12 cellular contexts compared by ENCODE assay signal in the genomic region with DNA sequence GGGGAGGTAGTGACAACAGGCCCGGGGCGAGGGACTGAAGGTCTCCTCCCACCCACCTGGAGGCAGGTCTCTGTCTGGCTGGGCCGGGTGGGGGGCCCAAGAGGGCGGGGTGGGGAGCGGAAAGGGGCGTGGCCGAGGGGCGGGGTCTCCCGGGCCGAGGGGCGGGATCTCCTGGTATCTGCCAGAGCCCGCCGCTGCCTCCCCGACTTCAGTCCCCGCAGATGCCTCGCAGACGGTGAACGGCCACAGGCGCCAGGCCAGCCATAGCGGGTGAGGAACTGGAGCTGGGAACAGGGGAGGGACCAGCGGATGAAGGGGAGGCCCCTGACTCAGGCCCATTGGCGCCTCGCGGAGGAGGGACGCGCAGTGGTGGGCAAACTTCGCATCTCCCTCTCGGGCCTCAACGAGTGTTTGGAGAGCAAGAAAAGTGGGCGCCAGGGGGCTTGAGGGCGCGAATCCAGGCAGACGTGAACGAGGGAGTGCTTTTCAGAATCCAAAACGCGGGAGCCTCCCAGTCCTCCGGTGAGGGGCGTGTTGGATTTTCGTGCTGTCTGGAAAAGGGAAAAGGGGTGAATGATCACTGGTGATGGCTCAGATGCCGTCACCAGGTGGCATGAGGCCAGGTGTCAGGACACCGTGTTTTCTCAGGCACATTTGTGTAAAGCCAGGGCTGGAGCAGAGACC. TPM values are rescaled to one million over a fixed set of nuclear protein-coding genes. Genes with fewer than 3 reads are reported as not detected.
DNase-seq lines count a peak whose midpoint lies in the region; ATAC-seq and TF ChIP-seq lines count a peak whose summit lies in the region.
"Had no signal": no experiment of that assay in that cellular context is flagged by ENCODE, and none has a peak within 500 bp of the region (broad histone marks: within the 10 kb centered on the region; RNA-seq: fewer than 3 reads in every experiment).

Gene ADGRD2 (plus strand): TSS at position 211 of the 684 bp plus-strand sequence. CDS start 1,216 bp downstream, outside the sequence.

- TF ChIP-seq POLR2A in breast epithelium (IDR thresholded peaks at IDR 0.05) (no peak), suprapubic skin (IDR thresholded peaks at IDR 0.05) (no peak)

- no peaks in the 10 kb centered on the region for H3K36me3 Mint-ChIP-seq in MCF 10A (ENCODE audit: insufficient read depth, unreplicated experiment)

- intact Hi-C loops in breast epithelium (cut with DNase I; ENCODE audit: low total_unique reads): no loop called here
- intact Hi-C loops in MCF 10A (cut with micrococcal nuclease): no loop called here

- peak within 1 kb of the TSS in 2 of 3 donors; percentile 48 to 62 for H3K4me3 ChIP-seq in breast epithelium
- H3K4me3 ChIP-seq in SK-N-SH (ENCODE audit: low read depth in 2 of 2, low read length in 1 of 2): peak within 1 kb of the TSS; percentile 41 to 56; a peak in 3 of 4 replicates
- H3K4me3 ChIP-seq in iPS DF 6.9 (ENCODE audit: low read length): peak within 1 kb of the TSS; percentile 31; the same call in 1 of the 2 replicates
- H3K4me3 ChIP-seq in suprapubic skin: peak within 1 kb of the TSS; percentile 21
- H3K4me3 ChIP-seq in MM.1S (ENCODE audit: low read length): no peak within 1 kb of the TSS
- H3K4me3 ChIP-seq: thoracic aorta had no signal

- H3K4me2 ChIP-seq in SK-N-SH (peak within 1 kb of the TSS; percentile 81), MM.1S (ENCODE audit: low read depth, low read length) (no peak within 1 kb of the TSS)

- POLR2A ChIA-PET in MCF 10A (lab: Yijun Ruan, JAX): no interaction called here
- POLR2A ChIA-PET in SK-N-SH (lab: Yijun Ruan, JAX): no interaction called here

- H3K4me3 Mint-ChIP-seq in MCF 10A (ENCODE audit: unreplicated experiment): no peak within 1 kb of the TSS

- H3K4me1 ChIP-seq in breast epithelium: no peaks in the 10 kb centered on the region
- H3K4me1 ChIP-seq in SK-N-SH (ENCODE audit: control insufficient read depth in 1 of 2, insufficient read depth in 2 of 2, low read depth in 1 of 2, low read length in 1 of 2): peaks cover 0 to 12% of the 10 kb centered on the region in 2 experiments; a peak in 1 of 4 replicates
- peaks cover 14% of the 10 kb centered on the region for H3K4me1 ChIP-seq in iPS DF 6.9 (ENCODE audit: control insufficient read depth, insufficient read depth, low read length)
- H3K4me1 ChIP-seq in suprapubic skin: peaks cover 20% of the 10 kb centered on the region
- H3K4me1 ChIP-seq in MM.1S (ENCODE audit: low read length): no peaks in the 10 kb centered on the region

- no peak for TF ChIP-seq RAD21 in SK-N-SH (IDR thresholded peaks at IDR 0.05; ENCODE audit: low read length)

- ATAC-seq in GM21737 (IDR thresholded peaks at IDR 0.05; ENCODE audit: unreplicated experiment): no peak
- ATAC-seq in GM19035 (IDR thresholded peaks at IDR 0.05; ENCODE audit: unreplicated experiment): no peak
- ATAC-seq: Panc1 had no signal

- CTCF ChIA-PET in MCF 10A (lab: Yijun Ruan, JAX) (interaction anchor here (0.6 kb wide), 1 partner anchor 167 kb away, joined by 4 read pairs; no protein-coding TSS in a partner anchor), SK-N-SH (lab: Yijun Ruan, JAX) (interaction anchor here (0.6 to 2.4 kb wide), 8 partner anchors 11 to 87 kb away, joined by 3 to 8 read pairs (median 3); no protein-coding TSS in a partner anchor)

- H3K9me3 Mint-ChIP-seq in MCF 10A (ENCODE audit: unreplicated experiment): no peaks in the 10 kb centered on the region

- H3K27ac ChIP-seq in breast epithelium: peak within 1 kb of the TSS; percentile 55 to 62
- H3K27ac ChIP-seq in SK-N-SH (ENCODE audit: low read depth in 2 of 2, low read length in 1 of 2): no peak within 1 kb of the TSS
- no peak within 1 kb of the TSS for H3K27ac ChIP-seq in iPS DF 6.9 (ENCODE audit: low read length)
- no peak within 1 kb of the TSS for H3K27ac ChIP-seq in suprapubic skin
- H3K27ac ChIP-seq in MM.1S (ENCODE audit: low read length): no peak within 1 kb of the TSS
- H3K27ac ChIP-seq: thoracic aorta had no signal

- H3K36me3 ChIP-seq in breast epithelium: no peaks in the 10 kb centered on the region
- no peaks in the 10 kb centered on the region for H3K36me3 ChIP-seq in SK-N-SH (replicated peaks in 1 of 2; ENCODE audit: control insufficient read depth in 1 of 2, insufficient read depth in 2 of 2, low read length in 1 of 2)
- H3K36me3 ChIP-seq in iPS DF 6.9 (ENCODE audit: control insufficient read depth, insufficient read depth, low read length): no peaks in the 10 kb centered on the region
- H3K36me3 ChIP-seq in suprapubic skin: no peaks in the 10 kb centered on the region
- H3K36me3 ChIP-seq in MM.1S (replicated peaks; ENCODE audit: insufficient read depth, low read length): no peaks in the 10 kb centered on the region
- H3K36me3 ChIP-seq: thoracic aorta had no signal

- H3F3A ChIP-seq in SK-N-SH (replicated peaks; ENCODE audit: insufficient read depth) (no peaks in the 10 kb centered on the region), MM.1S (ENCODE audit: insufficient read depth, low read length) (no peaks in the 10 kb centered on the region)

- H3K79me2 ChIP-seq in SK-N-SH (ENCODE audit: insufficient read depth) (no peaks in the 10 kb centered on the region), MM.1S (ENCODE audit: low read length) (no peaks in the 10 kb centered on the region)

- H2AFZ ChIP-seq in SK-N-SH (ENCODE audit: low read depth): peak within 1 kb of the TSS; percentile 87
- no peak within 1 kb of the TSS for H2AFZ ChIP-seq in MM.1S (ENCODE audit: low read length)

- TF ChIP-seq CTCF in breast epithelium (IDR thresholded peaks at IDR 0.05): no peak
- TF ChIP-seq CTCF in MCF 10A (IDR thresholded peaks at IDR 0.05; ENCODE audit: unreplicated experiment): no peak
- no peak for TF ChIP-seq CTCF in SK-N-SH (IDR thresholded peaks at IDR 0.05)
- TF ChIP-seq CTCF in suprapubic skin (IDR thresholded peaks at IDR 0.05): no peak
- TF ChIP-seq CTCF in MM.1S (IDR thresholded peaks at IDR 0.05; ENCODE audit: low read length): no peak

- no TSS peak for BruUV-seq in MCF 10A (replicated peaks; lab: Mats Ljungman, UMichigan)

- DNase-seq in breast epithelium (ENCODE audit: low spot score in 2 of 2): peak; percentile 53
- DNase-seq in MCF 10A (ENCODE audit: unreplicated experiment): no peak
- peak; percentile 95 for DNase-seq in SK-N-SH
- peak; percentile 68 for DNase-seq in iPS DF 6.9 (ENCODE audit: low read depth, low spot score)
- DNase-seq in suprapubic skin (ENCODE audit: low spot score in 2 of 2): peak in 1 of 2 donors; percentile 61
- DNase-seq in MM.1S: no peak
- DNase-seq: amniotic stem cell, Calu3 had no signal

- H4K20me1 ChIP-seq in SK-N-SH (ENCODE audit: insufficient read depth) (no peaks in the 10 kb centered on the region), MM.1S (ENCODE audit: insufficient read depth, low read length) (no peaks in the 10 kb centered on the region)

- H3K4me1 Mint-ChIP-seq in MCF 10A (ENCODE audit: insufficient read depth, unreplicated experiment): peaks cover 5% of the 10 kb centered on the region

- H3K9me2 ChIP-seq in SK-N-SH (no peaks in the 10 kb centered on the region), MM.1S (replicated peaks; ENCODE audit: insufficient read depth, low read length) (no peaks in the 10 kb centered on the region)

- no peak within 1 kb of the TSS for H3K27ac Mint-ChIP-seq in MCF 10A (ENCODE audit: low read depth, unreplicated experiment)

- no peak for TF ChIP-seq EP300 in SK-N-SH (IDR thresholded peaks at IDR 0.05; ENCODE audit: borderline replicate concordance in 1 of 2, low read depth in 1 of 2, low read length in 1 of 2)
- no peak for TF ChIP-seq EP300 in suprapubic skin (IDR thresholded peaks at IDR 0.05)

- H3K9ac ChIP-seq in SK-N-SH: no peak within 1 kb of the TSS; the same call in 1 of the 2 replicates
- no peak within 1 kb of the TSS for H3K9ac ChIP-seq in MM.1S (ENCODE audit: low read length)

- H3K27me3 Mint-ChIP-seq in MCF 10A (ENCODE audit: insufficient read depth, unreplicated experiment): no peaks in the 10 kb centered on the region

- H3K27me3 ChIP-seq in breast epithelium: peaks cover 0 to 48% of the 10 kb centered on the region in 2 donors
- no peaks in the 10 kb centered on the region for H3K27me3 ChIP-seq in SK-N-SH (ENCODE audit: insufficient read depth)
- H3K27me3 ChIP-seq in iPS DF 6.9 (ENCODE audit: control insufficient read depth, insufficient read depth, low read length): peaks cover 9% of the 10 kb centered on the region; the same call in 1 of the 2 replicates
- peaks cover 59% of the 10 kb centered on the region for H3K27me3 ChIP-seq in suprapubic skin
- H3K27me3 ChIP-seq in MM.1S (replicated peaks; ENCODE audit: insufficient read depth, low read length): peaks cover 21% of the 10 kb centered on the region

- 30% methylated on average over 36 of the region's 41 CpGs for WGBS in SK-N-SH (ENCODE audit: low lambda C conversion rate)
- no CpG with 5 or more reads among the region's 41 CpGs for WGBS in iPS DF 6.9 (ENCODE audit: insufficient coverage, insufficient read length)
- 19% methylated on average over 36 of the region's 41 CpGs for WGBS in suprapubic skin

- H3K9me3 ChIP-seq in breast epithelium (no peaks in the 10 kb centered on the region), SK-N-SH (no peaks in the 10 kb centered on the region), iPS DF 6.9 (ENCODE audit: control insufficient read depth, insufficient read depth, low read length) (no peaks in the 10 kb centered on the region), suprapubic skin (no peaks in the 10 kb centered on the region), MM.1S (replicated peaks; ENCODE audit: insufficient read depth, low read length) (no peaks in the 10 kb centered on the region)
- H3K9me3 ChIP-seq: thoracic aorta had no signal

TF ChIP-seq in SK-N-SH, 30 proteins besides CTCF, POLR2A, EP300 and RAD21:
- TF ChIP-seq, protein P1, sequence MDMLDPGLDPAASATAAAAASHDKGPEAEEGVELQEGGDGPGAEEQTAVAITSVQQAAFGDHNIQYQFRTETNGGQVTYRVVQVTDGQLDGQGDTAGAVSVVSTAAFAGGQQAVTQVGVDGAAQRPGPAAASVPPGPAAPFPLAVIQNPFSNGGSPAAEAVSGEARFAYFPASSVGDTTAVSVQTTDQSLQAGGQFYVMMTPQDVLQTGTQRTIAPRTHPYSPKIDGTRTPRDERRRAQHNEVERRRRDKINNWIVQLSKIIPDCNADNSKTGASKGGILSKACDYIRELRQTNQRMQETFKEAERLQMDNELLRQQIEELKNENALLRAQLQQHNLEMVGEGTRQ (IDR thresholded peaks at IDR 0.05; ENCODE audit: borderline replicate concordance, low read depth, low read length): no peak
TF ChIP-seq in SK-N-SH: peak in this region for 0.

RNA-seq across cellular contexts. Expression of gene ADGRD2, which starts in this region (rescaled TPM):
- total RNA-seq in breast epithelium (1 to 10 TPM in 2 of 3 donors, not detected in 1; 2.6 to 2.9 TPM), MCF 10A (2022) (not detected in 2 replicates), suprapubic skin (1 to 10 TPM in 1 of 4 donors, under 1 TPM in 1, not detected in 2; 0.31 to 7.7 TPM)
- 0.05 and 0.10 TPM in 2 replicates for polyA plus RNA-seq in SK-N-SH (2012; rRNA removed)
- polyA plus RNA-seq in SK-N-SH (2012; cell fraction: cytosol; rRNA removed): not detected in 2 replicates
- polyA plus RNA-seq in SK-N-SH (2012; cell fraction: nucleus; rRNA removed): 0.11 and 0.31 TPM in 2 replicates
- total RNA-seq: Calu3, thoracic aorta had no signal

Comparison
In these comparisons a context has a peak if more than half of its experiments do, and no peak if none do; other contexts are left out.
1. DNase-seq: peak in breast epithelium (2 of 2) and iPS DF 6.9 (single experiment); none in MCF 10A (single experiment) and MM.1S (single experiment).
2. Peak in DNase-seq, H3K4me3 ChIP-seq and H3K4me2 ChIP-seq in SK-N-SH; RNA of the gene not detected or under 1 TPM.
3. H3K27ac ChIP-seq: peak in breast epithelium (2 of 2); none in SK-N-SH (0 of 2), iPS DF 6.9 (single experiment), suprapubic skin (single experiment) and MM.1S (single experiment).